In genomic region chr19:39970674-39971379, GRCh38 we compare ENCODE assay signal across 7 cellular contexts.
DNase-seq lines count a peak whose midpoint lies in the region; ATAC-seq and TF ChIP-seq lines count a peak whose summit lies in the region.

PSMC4 (plus strand) TSS chr19:39971165; CDS start chr19:39971203, 38 bp downstream.

- H3K4me3 ChIP-seq in astrocyte of the spinal cord (ENCODE audit: low read depth, low read length) (peak within 1 kb of the TSS; percentile 70), retinal pigment epithelial cell (ENCODE audit: low read length) (peak within 1 kb of the TSS; percentile 97)

- peak; percentile 78 for TF ChIP-seq CTCF in astrocyte of the spinal cord (IDR thresholded peaks at IDR 0.05; ENCODE audit: low read depth, low read length)
- TF ChIP-seq CTCF in retinal pigment epithelial cell (conservative IDR thresholded peaks at IDR 0.05; ENCODE audit: low read depth, low read length): peak; percentile 73

- peak; percentile 91 for ATAC-seq in GM18505 (IDR thresholded peaks at IDR 0.05; ENCODE audit: unreplicated experiment)
- peak; percentile 92 for ATAC-seq in HG02981 (IDR thresholded peaks at IDR 0.05; ENCODE audit: unreplicated experiment)

- peak; percentile 83 for TF ChIP-seq POLR2A in GM18505 (IDR thresholded peaks at IDR 0.05; ENCODE audit: borderline replicate concordance, extremely low read depth, insufficient read depth, insufficient read length)

- in situ Hi-C loops in astrocyte of the spinal cord (cut with HindIII; ENCODE audit: low sequenced_read_pairs): no loop called here

- DNase-seq in NCI-H2029 treated with DMSO at 0.1 percent for 48 hours (lab: John Stamatoyannopoulos, UW) (peak; percentile 97), T1000 (lab: John Stamatoyannopoulos, UW) (peak; percentile 98), astrocyte of the spinal cord (ENCODE audit: low read depth, low spot score) (peak; percentile 99), hippocampal formation (lab: John Stamatoyannopoulos, UW) (peak; percentile 99), retinal pigment epithelial cell (ENCODE audit: low read depth) (peak; percentile 98)

Comparison
In these comparisons a context has a peak if more than half of its experiments do, and no peak if none do; other contexts are left out.
1. Peak in every context shown above with its lines: DNase-seq, ATAC-seq and H3K4me3 ChIP-seq.